7 cellular contexts compared by ENCODE assay signal in genomic region chr10:5679036-5679435, GRCh38.
"Had no signal": no experiment of that assay in that cellular context is flagged by ENCODE, and none has a peak within 500 bp of the region (broad histone marks: within the 10 kb centered on the region; RNA-seq: fewer than 3 reads in every experiment).

No MANE protein-coding gene starts in this region.

- H3K9ac ChIP-seq: KMS-11 had no signal

- H3K4me1 Mint-ChIP-seq: H9 had no signal

- H3K4me2 ChIP-seq: GM23338, KMS-11 had no signal

- H3K27ac Mint-ChIP-seq: GM23338, H9 had no signal

- ATAC-seq: GM23338 had no signal

- H2AFZ ChIP-seq: GM23338 had no signal

- H3K4me3 Mint-ChIP-seq: GM23338, H9 had no signal

- FAIRE-seq: H1, H54, HTR-8/SVneo had no signal

- DNase-seq: H9, KBM-7 had no signal

- H3K27ac ChIP-seq: KMS-11 had no signal

- H3K4me3 ChIP-seq: GM23338 had no signal
